In the genomic region with DNA sequence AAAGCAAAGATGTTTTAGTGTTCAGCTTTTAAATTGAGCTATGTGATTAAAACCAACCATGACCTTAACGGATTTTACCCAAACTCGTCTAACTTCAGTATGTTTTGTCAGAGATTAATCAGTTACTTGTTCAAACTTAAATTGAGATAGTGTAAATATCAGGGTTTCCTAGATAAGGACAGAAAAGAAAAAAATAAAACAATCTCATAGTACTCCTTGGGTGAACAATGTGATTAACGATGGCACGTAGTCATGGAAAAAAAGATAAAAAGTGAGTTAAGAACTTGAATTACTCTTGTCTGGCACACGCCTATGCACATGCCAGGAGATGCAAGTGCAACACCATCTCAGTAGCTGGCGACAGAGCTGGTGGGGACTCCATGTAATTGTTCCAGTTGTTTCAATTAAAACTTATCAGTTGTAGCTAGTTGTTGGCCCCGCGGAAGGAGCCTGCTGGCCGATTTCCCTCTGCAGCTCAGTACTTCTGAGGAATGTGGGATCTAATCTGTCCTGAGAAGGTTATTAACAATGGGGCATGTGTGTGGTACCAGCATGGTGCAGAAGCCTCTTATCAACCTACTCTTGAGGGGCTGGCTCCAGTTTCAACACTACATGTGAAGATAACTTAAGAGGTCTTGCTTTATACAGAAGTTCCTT, we compare ENCODE assay signal across 17 cellular contexts. TPM values are rescaled to one million over a fixed set of nuclear protein-coding genes. Genes with fewer than 3 reads are reported as not detected.
DNase-seq lines count a peak whose midpoint lies in the region; ATAC-seq, FAIRE-seq and TF ChIP-seq lines count a peak whose summit lies in the region.
"Had no signal": no experiment of that assay in that cellular context is flagged by ENCODE, and none has a peak within 500 bp of the region (broad histone marks: within the 10 kb centered on the region; RNA-seq: fewer than 3 reads in every experiment).

No MANE protein-coding gene starts in this region.

- no peaks in the 10 kb centered on the region for H3K9me3 ChIP-seq in ES-I3 (ENCODE audit: control insufficient read depth, insufficient read depth, low read length)
- no peaks in the 10 kb centered on the region for H3K9me3 ChIP-seq in astrocyte (ENCODE audit: insufficient read depth, low read depth, low read length)
- H3K9me3 ChIP-seq in keratinocyte (ENCODE audit: control insufficient read depth, low read depth, low read length), result no peaks in the 10 kb centered on the region
- H3K9me3 ChIP-seq: BE2C had no signal

- H3K27me3 ChIP-seq in astrocyte (ENCODE audit: insufficient read depth, low read length), result peaks cover 77% of the 10 kb centered on the region
- no peaks in the 10 kb centered on the region for H3K27me3 ChIP-seq in keratinocyte (ENCODE audit: control insufficient read depth, extremely low read depth, insufficient read depth, low read length)

- FAIRE-seq in astrocyte (lab: Jason Lieb, UNC) (no peak), keratinocyte (lab: Jason Lieb, UNC) (no peak)

- H3K4me3 ChIP-seq in astrocyte (ENCODE audit: insufficient read depth, low read depth, low read length) (peak overlapping the region; percentile 12), keratinocyte (ENCODE audit: control insufficient read depth in 2 of 3, extremely low read depth in 1 of 3, insufficient read depth in 2 of 3, low read depth in 1 of 3, low read length in 3 of 3) (peak overlapping the region; percentile 32 to 76 (median 66))

- peaks cover 34% of the 10 kb centered on the region for H3K27me3 Mint-ChIP-seq in astrocyte (ENCODE audit: low read depth, unreplicated experiment)

- H2AFZ ChIP-seq in astrocyte (ENCODE audit: low read depth, low read length) (no peak overlapping the region), keratinocyte (ENCODE audit: control insufficient read depth, low read length) (peak overlapping the region; percentile 61)

- H3K4me3 Mint-ChIP-seq in astrocyte (ENCODE audit: unreplicated experiment), result peak overlapping the region; percentile 22
- H3K4me3 Mint-ChIP-seq: activated CD4-positive, alpha-beta memory T cell treated with anti-CD3 and anti-CD28 coated beads for 36 hours; mesothelial cell of epicardium had no signal

- no peak for DNase-seq in astrocyte (ENCODE audit: low read depth)
- DNase-seq in keratinocyte (ENCODE audit: low read depth, low spot score), result no peak
- DNase-seq in retina, result peak; percentile 51
- no peak for DNase-seq in KG1 (lab: John Stamatoyannopoulos, UW)
- DNase-seq in NCI-H524 treated with DMSO at 0.1 percent for 48 hours (lab: John Stamatoyannopoulos, UW), result no peak
- no peak for DNase-seq in activated effector memory CD4-positive, alpha-beta T cell treated with Interleukin-2 at 50 U/mL for 16 hours
- DNase-seq: activated CD4-positive, alpha-beta memory T cell treated with anti-CD3 and anti-CD28 coated beads for 36 hours; BE2C; brain microvascular endothelial cell; GDM1; stimulated activated naive CD4-positive, alpha-beta T cell treated with Interleukin-2 at 50 U/mL for 16 hours had no signal

- H3K9me1 ChIP-seq in keratinocyte (ENCODE audit: control insufficient read depth, extremely low read depth, insufficient read depth, low read length), result no peaks in the 10 kb centered on the region

- no peak overlapping the region for H3K27ac Mint-ChIP-seq in astrocyte (ENCODE audit: unreplicated experiment)
- H3K27ac Mint-ChIP-seq: activated CD4-positive, alpha-beta memory T cell treated with anti-CD3 and anti-CD28 coated beads for 36 hours; mesothelial cell of epicardium had no signal

- no peak overlapping the region for H3K27ac ChIP-seq in astrocyte (ENCODE audit: low read depth, low read length)
- no peak overlapping the region for H3K27ac ChIP-seq in keratinocyte (ENCODE audit: control insufficient read depth, insufficient read depth, low read length)
- H3K27ac ChIP-seq: brain microvascular endothelial cell, RWPE1 had no signal

- no peaks in the 10 kb centered on the region for H3K9me3 Mint-ChIP-seq in astrocyte (ENCODE audit: unreplicated experiment)
- H3K9me3 Mint-ChIP-seq: activated CD4-positive, alpha-beta memory T cell treated with anti-CD3 and anti-CD28 coated beads for 36 hours; mesothelial cell of epicardium had no signal

- H3K36me3 Mint-ChIP-seq in astrocyte (ENCODE audit: low read depth, unreplicated experiment), result no peaks in the 10 kb centered on the region
- H3K36me3 Mint-ChIP-seq: activated CD4-positive, alpha-beta memory T cell treated with anti-CD3 and anti-CD28 coated beads for 36 hours; mesothelial cell of epicardium had no signal

- H3K9ac ChIP-seq in ES-I3 (ENCODE audit: low read depth, low read length) (0 out of 2 replicates have a peak overlapping the region, but pooled peaks have one; percentile 50), astrocyte (ENCODE audit: low read length) (no peak overlapping the region), keratinocyte (ENCODE audit: control insufficient read depth, extremely low read depth, insufficient read depth, low read length) (peak overlapping the region; percentile 7)

- peaks cover 20% of the 10 kb centered on the region for H3K4me1 ChIP-seq in ES-I3 (ENCODE audit: insufficient read depth, low read length)
- H3K4me1 ChIP-seq in astrocyte (ENCODE audit: insufficient read depth, low read length), result peaks cover 5% of the 10 kb centered on the region
- H3K4me1 ChIP-seq in keratinocyte (ENCODE audit: control insufficient read depth, extremely low read depth, insufficient read depth, low read length), result peaks cover 51% of the 10 kb centered on the region
- H3K4me1 ChIP-seq: BE2C had no signal

- TF ChIP-seq CTCF in astrocyte (IDR thresholded peaks at IDR 0.05; ENCODE audit: insufficient read depth, low read depth, low read length), result no peak
- TF ChIP-seq CTCF in keratinocyte (optimal IDR thresholded peaks at IDR 0.05 in 1 of 3, IDR thresholded peaks at IDR 0.05 in 1 of 3, conservative IDR thresholded peaks at IDR 0.05 in 1 of 3; ENCODE audit: extremely low read depth in 1 of 3, insufficient read depth in 2 of 3, low read length in 3 of 3), result no peak

- ATAC-seq in HG02588 (IDR thresholded peaks at IDR 0.05; ENCODE audit: unreplicated experiment), result no peak

- H3K36me3 ChIP-seq in ES-I3 (ENCODE audit: insufficient read depth, low read length), result no peaks in the 10 kb centered on the region
- H3K36me3 ChIP-seq in astrocyte (ENCODE audit: insufficient read depth, low read length), result no peaks in the 10 kb centered on the region
- no peaks in the 10 kb centered on the region for H3K36me3 ChIP-seq in keratinocyte (ENCODE audit: control insufficient read depth in 2 of 2, extremely low read depth in 1 of 2, insufficient read depth in 2 of 2, low read length in 2 of 2)
- H3K36me3 ChIP-seq: BE2C, brain microvascular endothelial cell had no signal

- no peaks in the 10 kb centered on the region for H3K79me2 ChIP-seq in astrocyte (ENCODE audit: insufficient read depth, low read length)
- H3K79me2 ChIP-seq in keratinocyte (ENCODE audit: control insufficient read depth, insufficient read depth, low read length), result peaks cover 14% of the 10 kb centered on the region

- peak overlapping the region; percentile 62 for H3K4me2 ChIP-seq in astrocyte (ENCODE audit: low read length)
- peak overlapping the region; percentile 93 for H3K4me2 ChIP-seq in keratinocyte (ENCODE audit: control insufficient read depth, extremely low read depth, insufficient read depth, low read depth, low read length)

- dilution Hi-C loops in keratinocyte (cut with MboI; ENCODE audit: extremely low pct_ligation_motif_present, low sequenced_read_pairs), result no loop called here

- H3K4me1 Mint-ChIP-seq in astrocyte (ENCODE audit: low read depth, unreplicated experiment), result peaks cover 7% of the 10 kb centered on the region

- H4K20me1 ChIP-seq in astrocyte (ENCODE audit: insufficient read depth, low read length), result peaks cover 7% of the 10 kb centered on the region
- no peaks in the 10 kb centered on the region for H4K20me1 ChIP-seq in keratinocyte (ENCODE audit: control insufficient read depth, extremely low read depth, insufficient read depth, low read length)

RNA-seq across cellular contexts. Expression of gene RASSF10, which starts 3.0 kb away (rescaled TPM):
- 1.2 and 2.0 TPM in 2 replicates for total RNA-seq in astrocyte
- 1.4 to 2.1 TPM (median 1.6 TPM) in 3 replicates for polyA plus RNA-seq in keratinocyte
- 1.8 TPM for polyA plus RNA-seq in keratinocyte (2011; ENCODE audit: low read depth)
- polyA plus RNA-seq in keratinocyte (2011; cell fraction: cytosol; rRNA removed), result 1.1 and 1.8 TPM in 2 replicates
- polyA plus RNA-seq in keratinocyte (2011; cell fraction: nucleus; rRNA removed), result 2.2 and 2.4 TPM in 2 replicates
- polyA plus RNA-seq in keratinocyte (2012; ENCODE audit: low replicate concordance), result 1.3 and 2.9 TPM in 2 replicates
- polyA minus RNA-seq in keratinocyte, result 1.2 to 1.8 TPM (median 1.7 TPM) in 3 replicates
- 6.7 TPM for polyA minus RNA-seq in keratinocyte (2011; cell fraction: cytosol; rRNA and poly(A)+ RNA removed)
- polyA minus RNA-seq in keratinocyte (2011; cell fraction: nucleus; rRNA and poly(A)+ RNA removed), result 4.0 and 6.3 TPM in 2 replicates
- total RNA-seq: activated CD4-positive, alpha-beta memory T cell treated with anti-CD3 and anti-CD28 coated beads for 36 hours; endothelial cell of umbilical vein; NCI-H460 had no signal
